11 cellular contexts compared by ENCODE assay signal in genomic region chr9:133406039-133406438, GRCh38. TPM values are rescaled to one million over a fixed set of nuclear protein-coding genes. Genes with fewer than 3 reads are reported as not detected.
DNase-seq lines count a peak whose midpoint lies in the region; ATAC-seq, FAIRE-seq and TF ChIP-seq lines count a peak whose summit lies in the region.
"Had no signal": no experiment of that assay in that cellular context is flagged by ENCODE, and none has a peak within 500 bp of the region (broad histone marks: within the 10 kb centered on the region; RNA-seq: fewer than 3 reads in every experiment).

No MANE protein-coding gene starts in this region.

- no peaks in the 10 kb centered on the region for H3K27me3 Mint-ChIP-seq in activated naive CD8-positive, alpha-beta T cell treated with anti-CD3 and anti-CD28 coated beads for 36 hours
- no peaks in the 10 kb centered on the region for H3K27me3 Mint-ChIP-seq in activated naive CD8-positive, alpha-beta T cell treated with anti-CD3 and anti-CD28 coated beads, Interleukin-2, amount 50 U/mL, for 24 hours
- H3K27me3 Mint-ChIP-seq: IgD-negative memory B cell had no signal

- peaks cover 15% of the 10 kb centered on the region for H3K4me1 Mint-ChIP-seq in activated naive CD8-positive, alpha-beta T cell treated with anti-CD3 and anti-CD28 coated beads for 36 hours
- peaks cover 8% of the 10 kb centered on the region for H3K4me1 Mint-ChIP-seq in activated naive CD8-positive, alpha-beta T cell treated with anti-CD3 and anti-CD28 coated beads, Interleukin-2, amount 50 U/mL, for 24 hours

- DNase-seq in activated naive CD8-positive, alpha-beta T cell treated with anti-CD3 and anti-CD28 coated beads for 36 hours, result no peak
- no peak for DNase-seq in activated naive CD8-positive, alpha-beta T cell treated with anti-CD3 and anti-CD28 coated beads, Interleukin-2, amount 50 U/mL, for 24 hours
- DNase-seq in RWPE1 (ENCODE audit: low spot score) (no peak), kidney (peak; percentile 31), NCI-H1105 (lab: John Stamatoyannopoulos, UW) (no peak), COLO829 (ENCODE audit: low spot score) (no peak)
- no peak for DNase-seq in activated naive CD4-positive, alpha-beta T cell treated with Interleukin-2 at 50 U/mL for 16 hours

- POLR2A ChIA-PET in RWPE1 (lab: Yijun Ruan, JAX; ENCODE audit: low non-redundant PET), result interaction anchor here (0.5 kb wide), 1 partner anchor 41 kb away, joined by 3 read pairs; no protein-coding TSS in a partner anchor

- no peak for FAIRE-seq in kidney (lab: Jason Lieb, UNC)

- H3K9me3 ChIP-seq in kidney (ENCODE audit: control insufficient read depth in 1 of 2, low read length in 2 of 2) (no peaks in the 10 kb centered on the region), skeletal muscle tissue (ENCODE audit: control insufficient read depth in 3 of 3, low read length in 3 of 3) (no peaks in the 10 kb centered on the region)

- H3K36me3 ChIP-seq in kidney (ENCODE audit: control insufficient read depth in 1 of 2, insufficient read depth in 2 of 2, low read length in 2 of 2), result peaks cover 12 to 17% of the 10 kb centered on the region in 2 donors
- peaks cover 33 to 43% (median 39%) of the 10 kb centered on the region in 3 donors for H3K36me3 ChIP-seq in skeletal muscle tissue (ENCODE audit: control insufficient read depth in 3 of 3, insufficient read depth in 3 of 3, low read length in 3 of 3)

- H3K4me3 ChIP-seq in kidney (ENCODE audit: low read length in 2 of 2) (no peak overlapping the region), skeletal muscle tissue (ENCODE audit: low read length in 3 of 3) (no peak overlapping the region)

- H3K9ac ChIP-seq in kidney (ENCODE audit: low read length in 2 of 2), result no peak overlapping the region
- peak overlapping the region in 1 of 3 donors; percentile 16 for H3K9ac ChIP-seq in skeletal muscle tissue (ENCODE audit: low read depth in 1 of 3, low read length in 3 of 3)

- no peak for TF ChIP-seq CTCF in RWPE1 (conservative IDR thresholded peaks at IDR 0.05; ENCODE audit: low read depth)
- no peak for TF ChIP-seq CTCF in kidney (IDR thresholded peaks at IDR 0.05; ENCODE audit: borderline replicate concordance, extremely low read depth, insufficient read depth)

- peaks cover 24% of the 10 kb centered on the region for H3K36me3 Mint-ChIP-seq in activated naive CD8-positive, alpha-beta T cell treated with anti-CD3 and anti-CD28 coated beads for 36 hours
- peaks cover 47% of the 10 kb centered on the region for H3K36me3 Mint-ChIP-seq in activated naive CD8-positive, alpha-beta T cell treated with anti-CD3 and anti-CD28 coated beads, Interleukin-2, amount 50 U/mL, for 24 hours (ENCODE audit: low read depth)
- H3K36me3 Mint-ChIP-seq: IgD-negative memory B cell had no signal

- CTCF ChIA-PET in RWPE1 (lab: Yijun Ruan, JAX), result interaction anchor here (0.6 to 1.3 kb wide), 3 partner anchors 12 to 80 kb away, joined by 3 read pairs; no protein-coding TSS in a partner anchor

- H3K27me3 ChIP-seq in skeletal muscle tissue (ENCODE audit: control insufficient read depth in 3 of 3, insufficient read depth in 3 of 3, low read length in 3 of 3), result no peaks in the 10 kb centered on the region

- intact Hi-C loops in kidney (cut with DNase I), result loop anchor here (5.0 kb wide), 1 partner anchor 81 kb away; no protein-coding TSS in a partner anchor

- no peak for ATAC-seq in activated naive CD8-positive, alpha-beta T cell treated with anti-CD3 and anti-CD28 coated beads, Interleukin-2, amount 50 U/mL, for 24 hours

- H3K4me1 ChIP-seq in kidney (ENCODE audit: control insufficient read depth in 1 of 2, insufficient read depth in 1 of 2, low read depth in 1 of 2, low read length in 2 of 2) (no peaks in the 10 kb centered on the region), skeletal muscle tissue (ENCODE audit: control insufficient read depth in 3 of 3, insufficient read depth in 3 of 3, low read length in 3 of 3) (peaks cover 19 to 33% (median 21%) of the 10 kb centered on the region in 3 donors)

- peak overlapping the region; percentile 12 for H3K27ac ChIP-seq in RWPE1
- no peak overlapping the region for H3K27ac ChIP-seq in kidney (ENCODE audit: low read depth in 2 of 2, low read length in 2 of 2)
- H3K27ac ChIP-seq in skeletal muscle tissue (ENCODE audit: low read depth, low read length), result peak overlapping the region; percentile 74

- no peaks in the 10 kb centered on the region for H3K9me3 Mint-ChIP-seq in activated naive CD8-positive, alpha-beta T cell treated with anti-CD3 and anti-CD28 coated beads for 36 hours
- H3K9me3 Mint-ChIP-seq in activated naive CD8-positive, alpha-beta T cell treated with anti-CD3 and anti-CD28 coated beads, Interleukin-2, amount 50 U/mL, for 24 hours, result no peaks in the 10 kb centered on the region
- H3K9me3 Mint-ChIP-seq: IgD-negative memory B cell had no signal

- H3K27ac Mint-ChIP-seq in activated naive CD8-positive, alpha-beta T cell treated with anti-CD3 and anti-CD28 coated beads for 36 hours, result peak overlapping the region; percentile 11
- H3K27ac Mint-ChIP-seq in activated naive CD8-positive, alpha-beta T cell treated with anti-CD3 and anti-CD28 coated beads, Interleukin-2, amount 50 U/mL, for 24 hours, result no peak overlapping the region

- H3K4me3 Mint-ChIP-seq in activated naive CD8-positive, alpha-beta T cell treated with anti-CD3 and anti-CD28 coated beads for 36 hours, result no peak overlapping the region
- no peak overlapping the region for H3K4me3 Mint-ChIP-seq in activated naive CD8-positive, alpha-beta T cell treated with anti-CD3 and anti-CD28 coated beads, Interleukin-2, amount 50 U/mL, for 24 hours
- H3K4me3 Mint-ChIP-seq: IgD-negative memory B cell had no signal

RNA-seq across cellular contexts. Expression of gene REXO4, which starts 11.8 kb away (rescaled TPM):
- 10 to 100 TPM; 45.3 to 47.7 TPM for total RNA-seq in activated naive CD8-positive, alpha-beta T cell treated with anti-CD3 and anti-CD28 coated beads for 36 hours
- 17.5 TPM for total RNA-seq in kidney
- polyA plus RNA-seq in kidney (ENCODE audit: insufficient read depth, low read depth, low replicate concordance), result 18.6 TPM
- total RNA-seq in skeletal muscle tissue, result 14.6 TPM

RNA-seq across cellular contexts. Expression of gene ADAMTS13, which starts 16.1 kb away (rescaled TPM):
- total RNA-seq in activated naive CD8-positive, alpha-beta T cell treated with anti-CD3 and anti-CD28 coated beads for 36 hours, result 1 to 10 TPM; 1.0 to 1.5 TPM
- total RNA-seq in kidney, result 3.1 TPM
- polyA plus RNA-seq in kidney (ENCODE audit: insufficient read depth, low read depth, low replicate concordance), result 3.6 TPM
- total RNA-seq in skeletal muscle tissue, result 1.6 TPM
- total RNA-seq: RPMI7951 had no signal

RNA-seq across cellular contexts. Expression of gene STKLD1, which starts 29.9 kb away (rescaled TPM):
- under 1 TPM; 0.16 to 0.31 TPM for total RNA-seq in activated naive CD8-positive, alpha-beta T cell treated with anti-CD3 and anti-CD28 coated beads for 36 hours
- 1.9 TPM for total RNA-seq in kidney
- 4.0 TPM for polyA plus RNA-seq in kidney (ENCODE audit: insufficient read depth, low read depth, low replicate concordance)
- 1.0 TPM for total RNA-seq in skeletal muscle tissue
- total RNA-seq: HT-29 had no signal

RNA-seq across cellular contexts. Expression of gene SURF4, which starts 30.2 kb away (rescaled TPM):
- 100 to 1,000 TPM; 197 to 198 TPM for total RNA-seq in activated naive CD8-positive, alpha-beta T cell treated with anti-CD3 and anti-CD28 coated beads for 36 hours
- total RNA-seq in kidney (138 TPM), skeletal muscle tissue (166 TPM)
- polyA plus RNA-seq in kidney (ENCODE audit: insufficient read depth, low read depth, low replicate concordance), result 121 TPM

RNA-seq across cellular contexts. Expression of gene SURF2, which starts 49.7 kb away (rescaled TPM):
- total RNA-seq in activated naive CD8-positive, alpha-beta T cell treated with anti-CD3 and anti-CD28 coated beads for 36 hours, result 10 to 100 TPM; 30.7 to 32.2 TPM
- total RNA-seq in kidney, result 23.5 TPM
- 61.2 TPM for polyA plus RNA-seq in kidney (ENCODE audit: insufficient read depth, low read depth, low replicate concordance)
- 12.5 TPM for total RNA-seq in skeletal muscle tissue

Comparison
In these comparisons a context has a peak if more than half of its experiments do, and no peak if none do; other contexts are left out.
1. H3K27ac ChIP-seq: peak in RWPE1 (single experiment) and skeletal muscle tissue (single experiment); none in kidney (0 of 2).